Comparison of ENCODE assay signal across 8 cellular contexts in genomic region chr7:81846398-81846797, GRCh38.
DNase-seq lines count a peak whose midpoint lies in the region; ATAC-seq and TF ChIP-seq lines count a peak whose summit lies in the region.

No MANE protein-coding gene starts in this region.

- no peak overlapping the region for H3K4me3 Mint-ChIP-seq in activated CD8-positive, alpha-beta memory T cell treated with anti-CD3 and anti-CD28 coated beads, Interleukin-2, amount 10 ng/mL, durations not matched to agents 7 days and 5 days

- peaks cover 5% of the 10 kb centered on the region for H3K9me3 Mint-ChIP-seq in activated CD8-positive, alpha-beta memory T cell treated with anti-CD3 and anti-CD28 coated beads, Interleukin-2, amount 10 ng/mL, durations not matched to agents 7 days and 5 days (ENCODE audit: low read depth)

- no peak overlapping the region for H3K4me3 ChIP-seq in kidney epithelial cell (ENCODE audit: low read depth, low read length)

- DNase-seq in SK-MEL-5 (ENCODE audit: low read depth, low spot score) (peak; percentile 9), kidney epithelial cell (ENCODE audit: low read depth) (peak; percentile 26), SK-N-DZ (ENCODE audit: low spot score) (no peak), left colon (no peak)
- no peak for DNase-seq in stimulated activated naive CD4-positive, alpha-beta T cell (lab: John Stamatoyannopoulos, UW)
- no peak for DNase-seq in activated CD8-positive, alpha-beta memory T cell treated with anti-CD3 and anti-CD28 coated beads, Interleukin-2, amount 10 ng/mL, durations not matched to agents 7 days and 5 days

- no peaks in the 10 kb centered on the region for H3K36me3 Mint-ChIP-seq in activated CD8-positive, alpha-beta memory T cell treated with anti-CD3 and anti-CD28 coated beads, Interleukin-2, amount 10 ng/mL, durations not matched to agents 7 days and 5 days

- ATAC-seq in GM18517 (IDR thresholded peaks at IDR 0.05; ENCODE audit: unreplicated experiment) (peak; percentile 67), HG03060 (IDR thresholded peaks at IDR 0.05; ENCODE audit: low read depth, unreplicated experiment) (peak; percentile 50), left colon (no peak)
- ATAC-seq in activated CD8-positive, alpha-beta memory T cell treated with anti-CD3 and anti-CD28 coated beads, Interleukin-2, amount 10 ng/mL, durations not matched to agents 7 days and 5 days: no peak

- no peaks in the 10 kb centered on the region for H3K27me3 ChIP-seq in kidney epithelial cell (ENCODE audit: control insufficient read depth, insufficient read depth, low read length)

- in situ Hi-C loops in SK-MEL-5 (cut with HindIII; ENCODE audit: low pct_unique_long_range_greater_than_20kb, low sequenced_read_pairs): no loop called here

- H3K4me1 Mint-ChIP-seq in activated CD8-positive, alpha-beta memory T cell treated with anti-CD3 and anti-CD28 coated beads, Interleukin-2, amount 10 ng/mL, durations not matched to agents 7 days and 5 days: no peaks in the 10 kb centered on the region

- no peaks in the 10 kb centered on the region for H3K27me3 Mint-ChIP-seq in activated CD8-positive, alpha-beta memory T cell treated with anti-CD3 and anti-CD28 coated beads, Interleukin-2, amount 10 ng/mL, durations not matched to agents 7 days and 5 days

- H3K36me3 ChIP-seq in kidney epithelial cell (ENCODE audit: control insufficient read depth, insufficient read depth, low read length): no peaks in the 10 kb centered on the region

- no peak overlapping the region for H3K27ac Mint-ChIP-seq in activated CD8-positive, alpha-beta memory T cell treated with anti-CD3 and anti-CD28 coated beads, Interleukin-2, amount 10 ng/mL, durations not matched to agents 7 days and 5 days

- intact Hi-C loops in left colon (cut with DNase I, micrococcal nuclease): no loop called here

- no peak for TF ChIP-seq CTCF in kidney epithelial cell (IDR thresholded peaks at IDR 0.05; ENCODE audit: insufficient read depth, low read length, poor library complexity, severe bottlenecking)

- CTCF ChIA-PET in activated CD8-positive, alpha-beta memory T cell treated with anti-CD3 and anti-CD28 coated beads, Interleukin-2, amount 10 ng/mL, durations not matched to agents 7 days and 5 days (lab: Charles Lee): no interaction called here

Comparison
In these comparisons a context has a peak if more than half of its experiments do, and no peak if none do; other contexts are left out.
1. ATAC-seq: peak in GM18517 (single experiment) and HG03060 (single experiment); none in left colon (single experiment) and activated CD8-positive, alpha-beta memory T cell treated with anti-CD3 and anti-CD28 coated beads, Interleukin-2, amount 10 ng/mL, durations not matched to agents 7 days and 5 days (single experiment).
2. DNase-seq: peak in SK-MEL-5 (single experiment) and kidney epithelial cell (single experiment); none in SK-N-DZ (single experiment), stimulated activated naive CD4-positive, alpha-beta T cell (0 of 6), left colon (0 of 2) and activated CD8-positive, alpha-beta memory T cell treated with anti-CD3 and anti-CD28 coated beads, Interleukin-2, amount 10 ng/mL, durations not matched to agents 7 days and 5 days (single experiment).